ENCODE assay signal across 8 cellular contexts in the genomic region with DNA sequence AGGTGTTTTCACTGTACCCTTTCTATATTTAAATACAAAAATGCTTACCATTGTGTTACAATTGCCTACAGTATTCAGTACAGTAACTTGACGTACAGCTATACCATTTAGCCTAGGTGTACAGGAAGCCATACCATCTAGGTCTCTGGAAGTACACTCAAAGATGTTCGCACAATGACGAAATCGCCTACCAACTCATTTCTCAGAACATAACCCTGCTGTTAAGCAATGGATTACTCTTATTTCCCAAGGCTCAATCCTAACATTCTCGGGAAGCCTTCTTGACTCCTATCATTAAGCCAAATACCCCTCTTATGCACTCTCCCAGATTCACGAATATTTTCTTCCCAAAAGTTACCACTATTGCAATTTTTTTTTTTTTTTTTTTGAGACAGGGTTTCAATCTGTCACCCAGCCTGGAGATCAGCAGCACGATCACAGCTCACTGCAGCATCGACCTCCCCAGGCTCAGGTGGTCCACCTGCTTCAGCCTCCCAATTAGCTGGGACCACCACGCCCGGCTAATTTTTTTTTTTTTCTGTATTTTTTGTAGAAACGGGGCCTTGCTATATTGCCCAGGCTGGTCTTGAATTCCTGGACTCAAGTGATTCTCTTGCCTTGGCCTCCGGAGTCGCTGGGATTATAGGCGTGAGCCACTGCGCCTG. TPM values are rescaled to one million over a fixed set of nuclear protein-coding genes. Genes with fewer than 3 reads are reported as not detected.
DNase-seq lines count a peak whose midpoint lies in the region; ATAC-seq and TF ChIP-seq lines count a peak whose summit lies in the region.

No MANE protein-coding gene starts in this region.

- no peak for ATAC-seq in GM21423 (IDR thresholded peaks at IDR 0.05; ENCODE audit: unreplicated experiment)
- ATAC-seq in GM19455 (IDR thresholded peaks at IDR 0.05; ENCODE audit: unreplicated experiment): no peak

- H3K36me3 Mint-ChIP-seq in CD4-positive, alpha-beta memory T cell: peaks cover 8 to 20% of the 10 kb centered on the region in 2 donors
- peaks cover 8% of the 10 kb centered on the region for H3K36me3 Mint-ChIP-seq in brain
- peaks cover 2% of the 10 kb centered on the region for H3K36me3 Mint-ChIP-seq in neural progenitor cell

- H3K9ac ChIP-seq in neural progenitor cell: no peak overlapping the region

- POLR2A ChIA-PET in CD4-positive, alpha-beta memory T cell (lab: Charles Lee; ENCODE audit: partially characterized antibody): interaction anchor here (0.6 to 1.4 kb wide), 2 partner anchors 21 to 80 kb away, joined by 3 read pairs; a partner anchor contains a TSS

- no peak for DNase-seq in CD4-positive, alpha-beta memory T cell
- DNase-seq in Jurkat, Clone E6-1 (ENCODE audit: low read depth, low spot score): no peak
- DNase-seq in neural progenitor cell (ENCODE audit: low spot score) (no peak), NCI-H2029 (lab: John Stamatoyannopoulos, UW) (no peak), NCI-H1436 (lab: John Stamatoyannopoulos, UW) (no peak)

- H3K4me1 ChIP-seq in CD4-positive, alpha-beta memory T cell (ENCODE audit: insufficient read depth, low read length): peaks cover 32% of the 10 kb centered on the region
- peaks cover 6% of the 10 kb centered on the region for H3K4me1 ChIP-seq in neural progenitor cell

- peak overlapping the region; percentile 84 for H3K4me2 ChIP-seq in neural progenitor cell

- intact Hi-C loops in CD4-positive, alpha-beta memory T cell (cut with micrococcal nuclease): loop anchor here (5.0 kb wide), 1 partner anchor 79 kb away; a partner anchor contains a TSS

- no peak overlapping the region for H2AFZ ChIP-seq in neural progenitor cell (replicated peaks)

- H3F3A ChIP-seq in neural progenitor cell (ENCODE audit: low read depth): peaks cover 6% of the 10 kb centered on the region

- H3K9me3 Mint-ChIP-seq in CD4-positive, alpha-beta memory T cell: peaks cover 0 to 3% (median 0%) of the 10 kb centered on the region in 8 donors
- H3K9me3 Mint-ChIP-seq in brain (no peaks in the 10 kb centered on the region), neural progenitor cell (no peaks in the 10 kb centered on the region)

- CTCF ChIA-PET in CD4-positive, alpha-beta memory T cell (lab: Charles Lee; ENCODE audit: partially characterized antibody): interaction anchor here (1.9 kb wide), 1 partner anchor 23 kb away, joined by 5 read pairs; no protein-coding TSS in a partner anchor

- H3K9me3 ChIP-seq in CD4-positive, alpha-beta memory T cell (ENCODE audit: control insufficient read depth in 1 of 2, low read length in 2 of 2): no peaks in the 10 kb centered on the region
- no peaks in the 10 kb centered on the region for H3K9me3 ChIP-seq in neural progenitor cell (ENCODE audit: low read depth)

- no peaks in the 10 kb centered on the region for H4K20me1 ChIP-seq in neural progenitor cell (ENCODE audit: low read depth)

- H3K4me3 ChIP-seq in CD4-positive, alpha-beta memory T cell (ENCODE audit: low read length in 2 of 2): peak overlapping the region in 1 of 2 donors; percentile 78
- H3K4me3 ChIP-seq in Jurkat, Clone E6-1 (ENCODE audit: low read length): peak overlapping the region; percentile 100
- H3K4me3 ChIP-seq in neural progenitor cell: peak overlapping the region; percentile 96

- TF ChIP-seq CTCF in brain (conservative IDR thresholded peaks at IDR 0.05) (no peak), neural progenitor cell (IDR thresholded peaks at IDR 0.05) (no peak)

- H3K27me3 Mint-ChIP-seq in CD4-positive, alpha-beta memory T cell: no peaks in the 10 kb centered on the region
- H3K27me3 Mint-ChIP-seq in brain: peaks cover 11% of the 10 kb centered on the region
- no peaks in the 10 kb centered on the region for H3K27me3 Mint-ChIP-seq in neural progenitor cell (ENCODE audit: insufficient read depth, low read depth)

- peak overlapping the region in 4 of 7 donors; percentile 75 to 94 (median 81) for H3K27ac Mint-ChIP-seq in CD4-positive, alpha-beta memory T cell
- no peak overlapping the region for H3K27ac Mint-ChIP-seq in brain
- no peak overlapping the region for H3K27ac Mint-ChIP-seq in neural progenitor cell

- H3K27me3 ChIP-seq in CD4-positive, alpha-beta memory T cell (ENCODE audit: insufficient read depth, low read length): no peaks in the 10 kb centered on the region
- H3K27me3 ChIP-seq in neural progenitor cell: no peaks in the 10 kb centered on the region

- H3K36me3 ChIP-seq in CD4-positive, alpha-beta memory T cell (ENCODE audit: insufficient read depth, low read length): no peaks in the 10 kb centered on the region
- H3K36me3 ChIP-seq in neural progenitor cell: no peaks in the 10 kb centered on the region

- H3K4me3 Mint-ChIP-seq in CD4-positive, alpha-beta memory T cell: peak overlapping the region; percentile 52 to 100 (median 98)
- H3K4me3 Mint-ChIP-seq in brain: peak overlapping the region; percentile 79 to 100 (median 86)
- peak overlapping the region; percentile 100 for H3K4me3 Mint-ChIP-seq in neural progenitor cell

- peaks cover 21 to 52% (median 32%) of the 10 kb centered on the region in 4 donors for H3K4me1 Mint-ChIP-seq in CD4-positive, alpha-beta memory T cell
- H3K4me1 Mint-ChIP-seq in brain (peaks cover 25% of the 10 kb centered on the region), neural progenitor cell (peaks cover 6% of the 10 kb centered on the region)

- no peak overlapping the region for H3K27ac ChIP-seq in CD4-positive, alpha-beta memory T cell (ENCODE audit: low read depth, low read length)
- H3K27ac ChIP-seq in neural progenitor cell: no peak overlapping the region

- H3K79me2 ChIP-seq in neural progenitor cell (ENCODE audit: low read depth): peaks cover 48% of the 10 kb centered on the region

RNA-seq across cellular contexts. Expression of a gene that starts 1.5 kb away (rescaled TPM):
- 10 to 100 TPM; 40.7 to 44.0 TPM for total RNA-seq in CD4-positive, alpha-beta memory T cell
- 10 to 100 TPM; 18.4 to 33.4 TPM for polyA plus RNA-seq in CD4-positive, alpha-beta memory T cell
- polyA plus RNA-seq in Jurkat, Clone E6-1 (2012; ENCODE audit: insufficient read depth, insufficient read length): 30.9 TPM
- 22.1 TPM for polyA plus RNA-seq in brain (ENCODE audit: insufficient read depth, low read depth, low replicate concordance)
- total RNA-seq in neural progenitor cell (ENCODE audit: low replicate concordance): 35.5 and 36.2 TPM in 2 replicates

RNA-seq across cellular contexts. Expression of a gene that starts 20.5 kb away (rescaled TPM):
- total RNA-seq in CD4-positive, alpha-beta memory T cell: 10 to 100 TPM; 32.0 to 38.5 TPM
- polyA plus RNA-seq in CD4-positive, alpha-beta memory T cell: 10 to 100 TPM; 66.8 to 77.8 TPM
- polyA plus RNA-seq in Jurkat, Clone E6-1 (2012; ENCODE audit: insufficient read depth, insufficient read length): 57.7 TPM
- 28.9 TPM for polyA plus RNA-seq in brain (ENCODE audit: insufficient read depth, low read depth, low replicate concordance)
- total RNA-seq in neural progenitor cell (ENCODE audit: low replicate concordance): 58.3 and 87.1 TPM in 2 replicates

RNA-seq across cellular contexts. Expression of a gene that starts 36.6 kb away (rescaled TPM):
- 10 to 100 TPM; 17.6 to 18.0 TPM for total RNA-seq in CD4-positive, alpha-beta memory T cell
- polyA plus RNA-seq in CD4-positive, alpha-beta memory T cell: 10 to 100 TPM; 11.2 to 16.6 TPM
- polyA plus RNA-seq in Jurkat, Clone E6-1 (2012; ENCODE audit: insufficient read depth, insufficient read length): 25.5 TPM
- 9.2 TPM for polyA plus RNA-seq in brain (ENCODE audit: insufficient read depth, low read depth, low replicate concordance)
- 21.6 and 34.1 TPM in 2 replicates for total RNA-seq in neural progenitor cell (ENCODE audit: low replicate concordance)

Comparison
In these comparisons a context has a peak if more than half of its experiments do, and no peak if none do; other contexts are left out.
1. H3K27ac Mint-ChIP-seq: peak in CD4-positive, alpha-beta memory T cell (4 of 7); none in brain (0 of 5) and neural progenitor cell (single experiment).
2. Peak in every context shown above with its lines, with median percentiles within 50 percentile points of each other: H3K4me3 Mint-ChIP-seq.